20 cellular contexts compared by ENCODE assay signal in genomic region chr9:69207503-69207902, GRCh38. TPM values are rescaled to one million over a fixed set of nuclear protein-coding genes. Genes with fewer than 3 reads are reported as not detected.
DNase-seq lines count a peak whose midpoint lies in the region; ATAC-seq, FAIRE-seq and TF ChIP-seq lines count a peak whose summit lies in the region.
"Had no signal": no experiment of that assay in that cellular context is flagged by ENCODE, and none has a peak within 500 bp of the region (broad histone marks: within the 10 kb centered on the region; RNA-seq: fewer than 3 reads in every experiment).

No MANE protein-coding gene starts in this region.

- DNase-seq in NCI-H82 (lab: John Stamatoyannopoulos, UW) (peak; percentile 20), NCI-H82 treated with DMSO at 0.1 percent for 48 hours (lab: John Stamatoyannopoulos, UW; ENCODE audit: unreplicated experiment) (no peak), bronchial epithelial cell (ENCODE audit: low read depth) (peak; percentile 39), iPS-NIHi7 (ENCODE audit: extremely low spot score) (peak; percentile 22), upper lobe of right lung (no peak), DMS153 treated with DMSO at 0.1 percent for 48 hours (lab: John Stamatoyannopoulos, UW; ENCODE audit: unreplicated experiment) (no peak), RKO (ENCODE audit: low spot score) (no peak)
- DNase-seq: 8988T; activated CD4-positive, alpha-beta T cell treated with anti-CD3 and anti-CD28 coated beads for 48 hours; activated naive CD4-positive, alpha-beta T cell treated with anti-CD3 and anti-CD28 coated beads, Interleukin-2, amount 50 U/mL, for 16 hours; activated T-cell treated with anti-CD3 and anti-CD28 coated beads for 4 hours; DND-41; NCI-H2227 treated with DMSO at 0.1 percent for 48 hours; SJCRH30 had no signal

- H3K36me3 ChIP-seq in bronchial epithelial cell (ENCODE audit: control insufficient read depth, insufficient read depth, low read length), result no peaks in the 10 kb centered on the region
- no peaks in the 10 kb centered on the region for H3K36me3 ChIP-seq in upper lobe of right lung
- H3K36me3 ChIP-seq: prostate gland, SJCRH30, tibial nerve had no signal

- H3K27me3 ChIP-seq in bronchial epithelial cell (ENCODE audit: control insufficient read depth, insufficient read depth, low read length), result no peaks in the 10 kb centered on the region
- no peaks in the 10 kb centered on the region for H3K27me3 ChIP-seq in upper lobe of right lung
- H3K27me3 ChIP-seq: dorsolateral prefrontal cortex, SJCRH30, tibial nerve had no signal

- no peaks in the 10 kb centered on the region for H3K9me3 ChIP-seq in upper lobe of right lung
- H3K9me3 ChIP-seq: prostate gland, SJCRH30, tibial nerve had no signal

- peak; percentile 53 for ATAC-seq in upper lobe of right lung
- ATAC-seq in GM19455 (IDR thresholded peaks at IDR 0.05; ENCODE audit: unreplicated experiment), result no peak
- ATAC-seq: stimulated activated memory B cell treated with anti-CD40 and anti-IgM and Interleukin-4, amounts not matched to agents 10 μg/mL and 1 μg/mL and 100 μg/mL, for 72 hours had no signal

- intact Hi-C loops in upper lobe of right lung (cut with DNase I), result no loop called here

- peak; percentile 32 for TF ChIP-seq CTCF in bronchial epithelial cell (IDR thresholded peaks at IDR 0.05; ENCODE audit: insufficient read depth, low read length, severe bottlenecking)
- TF ChIP-seq CTCF in upper lobe of right lung (IDR thresholded peaks at IDR 0.05), result no peak

- no peak overlapping the region for H3K27ac ChIP-seq in upper lobe of right lung
- H3K27ac ChIP-seq: C4-2B, prostate gland, SJCRH30, tibial nerve had no signal

- H3K4me1 ChIP-seq in upper lobe of right lung, result peaks cover 20% of the 10 kb centered on the region
- H3K4me1 ChIP-seq: prostate gland, SJCRH30 had no signal

- H3K4me3 ChIP-seq in bronchial epithelial cell (ENCODE audit: low read depth, low read length), result no peak overlapping the region
- H3K4me3 ChIP-seq in upper lobe of right lung, result no peak overlapping the region
- H3K4me3 ChIP-seq: prostate gland, SJCRH30, tibial nerve had no signal

- no peak for FAIRE-seq in bronchial epithelial cell (lab: Jason Lieb, UNC)

RNA-seq across cellular contexts. Expression of gene TJP2, which starts 33.4 kb away (rescaled TPM):
- total RNA-seq in bronchial epithelial cell (80.3 and 85.6 TPM in 2 replicates), upper lobe of right lung (131 TPM)

Comparison
In these comparisons a context has a peak if more than half of its experiments do, and no peak if none do; other contexts are left out.
1. DNase-seq: peak in NCI-H82 (single experiment), bronchial epithelial cell (single experiment) and iPS-NIHi7 (single experiment); none in NCI-H82 treated with DMSO at 0.1 percent for 48 hours (single experiment), upper lobe of right lung (single experiment), DMS153 treated with DMSO at 0.1 percent for 48 hours (single experiment) and RKO (single experiment).